1 cellular context compared by ENCODE assay signal in genomic region chr16:19067349-19068236, GRCh38.
TF ChIP-seq lines count a peak whose summit lies in the region.

COQ7 (plus strand) TSS chr16:19067614; CDS start chr16:19067665, 51 bp downstream.

TF ChIP-seq in GM12878, 131 proteins besides CTCF, POLR2A, EP300 and RAD21 (continued from another document and continues in another):
- 0 out of 2 replicates have a peak, but pooled peaks have one; percentile 29 for TF ChIP-seq ATF2 (IDR thresholded peaks at IDR 0.05; ENCODE audit: low read length)
- no peak; the same call in 1 of the 2 replicates for TF ChIP-seq TBL1XR1 (IDR thresholded peaks at IDR 0.05; ENCODE audit: low read depth, low read length)
- TF ChIP-seq ZNF687 (IDR thresholded peaks at IDR 0.05): peak; percentile 43; the same call in 1 of the 2 replicates
- TF ChIP-seq BMI1 (IDR thresholded peaks at IDR 0.05; ENCODE audit: borderline replicate concordance): peak; percentile 91
- no peak for TF ChIP-seq KAT2A (conservative IDR thresholded peaks at IDR 0.05; ENCODE audit: control insufficient read depth, low read depth, low read length)
- TF ChIP-seq RCOR1 (conservative IDR thresholded peaks at IDR 0.05; ENCODE audit: low read depth, low read length): no peak
- TF ChIP-seq ZBTB33 (IDR thresholded peaks at IDR 0.05): no peak
- TF ChIP-seq CHD1 (IDR thresholded peaks at IDR 0.05; ENCODE audit: low read depth, low read length): no peak
- TF ChIP-seq TARDBP (IDR thresholded peaks at IDR 0.05; ENCODE audit: borderline replicate concordance): no peak
- no peak for TF ChIP-seq SMAD5 (IDR thresholded peaks at IDR 0.05; ENCODE audit: low read depth)
- peak; percentile 89 for TF ChIP-seq FOS (IDR thresholded peaks at IDR 0.05; ENCODE audit: borderline replicate concordance, extremely low read depth, insufficient read length)
- peak; percentile 58 for TF ChIP-seq MEF2B (IDR thresholded peaks at IDR 0.05; ENCODE audit: partially characterized antibody, poor library complexity, severe bottlenecking)
- no peak for TF ChIP-seq CBX5 (IDR thresholded peaks at IDR 0.05; ENCODE audit: low read depth)
- no peak for TF ChIP-seq ZSCAN29 (IDR thresholded peaks at IDR 0.05)
- TF ChIP-seq ZNF274 (IDR thresholded peaks at IDR 0.05; ENCODE audit: insufficient read depth, insufficient read length): no peak
- peak; percentile 99 for TF ChIP-seq PKNOX1 (IDR thresholded peaks at IDR 0.05)
- TF ChIP-seq GATAD2B (conservative IDR thresholded peaks at IDR 0.05; ENCODE audit: low read depth): 0 out of 2 replicates have a peak, but pooled peaks have one; percentile 66
- TF ChIP-seq IRF3 (IDR thresholded peaks at IDR 0.05): peak; percentile 89
- no peak for TF ChIP-seq ZNF24 (IDR thresholded peaks at IDR 0.05)
- peak; percentile 94 for TF ChIP-seq RELB (IDR thresholded peaks at IDR 0.05; ENCODE audit: low read depth)
- peak; percentile 68 for TF ChIP-seq ZNF217 (IDR thresholded peaks at IDR 0.05)
- TF ChIP-seq SRF (IDR thresholded peaks at IDR 0.05; ENCODE audit: low read depth in 2 of 2, low read length in 2 of 2): peak in 1 of 2 experiments; percentile 64; a peak in 1 of 4 replicates
- TF ChIP-seq IKZF2 (IDR thresholded peaks at IDR 0.05): 0 out of 4 replicates have a peak, but pooled peaks of 1 of the 2 experiments have one; percentile 44
- TF ChIP-seq NR2C1 (IDR thresholded peaks at IDR 0.05): peak; percentile 93
- TF ChIP-seq FOXK2 (IDR thresholded peaks at IDR 0.05): peak; percentile 68; the same call in 1 of the 2 replicates
- TF ChIP-seq SUZ12 (IDR thresholded peaks at IDR 0.05; ENCODE audit: unreplicated experiment): no peak
- TF ChIP-seq IRF5 (IDR thresholded peaks at IDR 0.05; ENCODE audit: borderline replicate concordance): no peak
- TF ChIP-seq POLR2AphosphoS2 (IDR thresholded peaks at IDR 0.05; ENCODE audit: low read depth, low read length): 0 out of 2 replicates have a peak, but pooled peaks have one; percentile 40
- TF ChIP-seq ZNF384 (IDR thresholded peaks at IDR 0.05; ENCODE audit: borderline replicate concordance, low read depth, low read length): peak; percentile 16; the same call in 1 of the 2 replicates
- TF ChIP-seq CEBPB (IDR thresholded peaks at IDR 0.05; ENCODE audit: borderline replicate concordance in 1 of 2, low read depth in 2 of 2, low read length in 2 of 2): peak in 1 of 2 experiments; percentile 78; a peak in 1 of 4 replicates
- no peak for TF ChIP-seq BCL11A (IDR thresholded peaks at IDR 0.05; ENCODE audit: low read depth, low read length)
- peak; percentile 97 for TF ChIP-seq ATF7 (IDR thresholded peaks at IDR 0.05; ENCODE audit: low read depth)
- TF ChIP-seq SIX5 (IDR thresholded peaks at IDR 0.05; ENCODE audit: low read depth, low read length, severe bottlenecking): peak; percentile 11
- TF ChIP-seq POU2F2 (IDR thresholded peaks at IDR 0.05; ENCODE audit: borderline replicate concordance, low read depth, low read length): peak; percentile 69; the same call in 1 of the 3 replicates
- peak; percentile 24; the same call in 1 of the 2 replicates for TF ChIP-seq NFYA (IDR thresholded peaks at IDR 0.05; ENCODE audit: borderline replicate concordance, low read depth, low read length)
- no peak for TF ChIP-seq JUND (IDR thresholded peaks at IDR 0.05; ENCODE audit: low read depth, low read length)
- no peak for TF ChIP-seq CUX1 (IDR thresholded peaks at IDR 0.05; ENCODE audit: insufficient replicate concordance, low read depth, low read length)
- no peak for TF ChIP-seq TCF3 (IDR thresholded peaks at IDR 0.05; ENCODE audit: borderline replicate concordance, insufficient read depth, low read depth, low read length)
- no peak for TF ChIP-seq KDM1A (IDR thresholded peaks at IDR 0.05; ENCODE audit: borderline replicate concordance)
